9 cellular contexts compared by ENCODE assay signal in genomic region chr16:67967183-67967955, GRCh38. TPM values are rescaled to one million over a fixed set of nuclear protein-coding genes. Genes with fewer than 3 reads are reported as not detected.
DNase-seq lines count a peak whose midpoint lies in the region; ATAC-seq lines count a peak whose summit lies in the region.
"Had no signal": no experiment of that assay in that cellular context is flagged by ENCODE, and none has a peak within 500 bp of the region (broad histone marks: within the 10 kb centered on the region; RNA-seq: fewer than 3 reads in every experiment).

No MANE protein-coding gene starts in this region.

- POLR2A ChIA-PET in activated naive CD8-positive, alpha-beta T cell treated with anti-CD3 and anti-CD28 coated beads, Interleukin-2, amount 10 ng/mL, durations not matched to agents 7 days and 5 days (lab: Charles Lee): interaction anchor here (0.6 to 4.0 kb wide), 10 partner anchors 16 to 126 kb away, joined by 3 to 27 read pairs (median 3); partner anchors contain the start of genes DPEP2 and PSMB10

- peak; percentile 52 for DNase-seq in activated naive CD8-positive, alpha-beta T cell treated with anti-CD3 and anti-CD28 coated beads, Interleukin-2, amount 10 ng/mL, durations not matched to agents 7 days and 5 days
- DNase-seq in NCI-H187 (lab: John Stamatoyannopoulos, UW): no peak

- H3K27me3 ChIP-seq in iPS-18a (ENCODE audit: control insufficient read depth, insufficient read depth, low read length): no peaks in the 10 kb centered on the region

- peaks cover 31% of the 10 kb centered on the region for H3K4me1 ChIP-seq in ES-I3 (ENCODE audit: insufficient read depth, low read length)
- peaks cover 14% of the 10 kb centered on the region for H3K4me1 ChIP-seq in iPS-18a (ENCODE audit: control insufficient read depth, low read depth, low read length)

- peaks cover 22% of the 10 kb centered on the region for H3K4me1 Mint-ChIP-seq in activated naive CD8-positive, alpha-beta T cell treated with anti-CD3 and anti-CD28 coated beads, Interleukin-2, amount 10 ng/mL, durations not matched to agents 7 days and 5 days
- H3K4me1 Mint-ChIP-seq in stimulated activated naive CD8-positive, alpha-beta T cell treated with anti-CD3 and anti-CD28 coated beads, Interleukin-15, Interleukin-2, amounts not matched to agents 100 ng/mL and 50 ng/mL, for 24 hours (ENCODE audit: low read depth): peaks cover 25% of the 10 kb centered on the region

- H3K36me3 ChIP-seq in ES-I3 (ENCODE audit: insufficient read depth, low read length) (peaks cover 21% of the 10 kb centered on the region), KOPT-K1 (ENCODE audit: insufficient read depth, low read length) (peaks cover 10% of the 10 kb centered on the region; the same call in 1 of the 2 replicates), iPS-18a (ENCODE audit: control insufficient read depth, low read depth, low read length) (peaks cover 8% of the 10 kb centered on the region)

- peaks cover 5% of the 10 kb centered on the region for H3K36me3 Mint-ChIP-seq in activated naive CD8-positive, alpha-beta T cell treated with anti-CD3 and anti-CD28 coated beads, Interleukin-2, amount 10 ng/mL, durations not matched to agents 7 days and 5 days
- H3K36me3 Mint-ChIP-seq in stimulated activated naive CD8-positive, alpha-beta T cell treated with anti-CD3 and anti-CD28 coated beads, Interleukin-15, Interleukin-2, amounts not matched to agents 100 ng/mL and 50 ng/mL, for 24 hours (ENCODE audit: low read depth): peaks cover 4% of the 10 kb centered on the region

- no peaks in the 10 kb centered on the region for H3K9me3 Mint-ChIP-seq in activated naive CD8-positive, alpha-beta T cell treated with anti-CD3 and anti-CD28 coated beads, Interleukin-2, amount 10 ng/mL, durations not matched to agents 7 days and 5 days
- no peaks in the 10 kb centered on the region for H3K9me3 Mint-ChIP-seq in stimulated activated naive CD8-positive, alpha-beta T cell treated with anti-CD3 and anti-CD28 coated beads, Interleukin-15, Interleukin-2, amounts not matched to agents 100 ng/mL and 50 ng/mL, for 24 hours

- no peaks in the 10 kb centered on the region for H3K27me3 Mint-ChIP-seq in activated naive CD8-positive, alpha-beta T cell treated with anti-CD3 and anti-CD28 coated beads, Interleukin-2, amount 10 ng/mL, durations not matched to agents 7 days and 5 days
- H3K27me3 Mint-ChIP-seq in stimulated activated naive CD8-positive, alpha-beta T cell treated with anti-CD3 and anti-CD28 coated beads, Interleukin-15, Interleukin-2, amounts not matched to agents 100 ng/mL and 50 ng/mL, for 24 hours: no peaks in the 10 kb centered on the region

- H3K9ac ChIP-seq in ES-I3 (ENCODE audit: low read depth, low read length): peak overlapping the region; percentile 76
- peak overlapping the region; percentile 19 for H3K9ac ChIP-seq in iPS-18a (ENCODE audit: low read length)

- peak overlapping the region; percentile 100 for H3K4me3 Mint-ChIP-seq in activated naive CD8-positive, alpha-beta T cell treated with anti-CD3 and anti-CD28 coated beads, Interleukin-2, amount 10 ng/mL, durations not matched to agents 7 days and 5 days
- peak overlapping the region; percentile 98 for H3K4me3 Mint-ChIP-seq in stimulated activated naive CD8-positive, alpha-beta T cell treated with anti-CD3 and anti-CD28 coated beads, Interleukin-15, Interleukin-2, amounts not matched to agents 100 ng/mL and 50 ng/mL, for 24 hours

- peak overlapping the region; percentile 98 for H3K27ac Mint-ChIP-seq in activated naive CD8-positive, alpha-beta T cell treated with anti-CD3 and anti-CD28 coated beads, Interleukin-2, amount 10 ng/mL, durations not matched to agents 7 days and 5 days
- peak overlapping the region; percentile 94 for H3K27ac Mint-ChIP-seq in stimulated activated naive CD8-positive, alpha-beta T cell treated with anti-CD3 and anti-CD28 coated beads, Interleukin-15, Interleukin-2, amounts not matched to agents 100 ng/mL and 50 ng/mL, for 24 hours

- H3K4me3 ChIP-seq in iPS-18a (ENCODE audit: low read length): peak overlapping the region; percentile 68

- ATAC-seq in activated naive CD8-positive, alpha-beta T cell treated with anti-CD3 and anti-CD28 coated beads, Interleukin-2, amount 10 ng/mL, durations not matched to agents 7 days and 5 days (ENCODE audit: low read depth): peak; percentile 16
- ATAC-seq in GM18517 (IDR thresholded peaks at IDR 0.05; ENCODE audit: unreplicated experiment): no peak
- ATAC-seq in GM19023 (IDR thresholded peaks at IDR 0.05; ENCODE audit: unreplicated experiment): no peak

- H3K27ac ChIP-seq in KOPT-K1 (ENCODE audit: low read depth, low read length, poor library complexity, severe bottlenecking) (peak overlapping the region; percentile 67), iPS-18a (ENCODE audit: low read length) (no peak overlapping the region)

- H3K9me3 ChIP-seq in ES-I3 (ENCODE audit: control insufficient read depth, insufficient read depth, low read length) (no peaks in the 10 kb centered on the region), KOPT-K1 (ENCODE audit: insufficient read depth, low read length, poor library complexity, severe bottlenecking) (no peaks in the 10 kb centered on the region), iPS-18a (ENCODE audit: control insufficient read depth, low read depth, low read length) (no peaks in the 10 kb centered on the region)

RNA-seq across cellular contexts. Expression of gene SLC12A4, which starts 1.1 kb away (rescaled TPM):
- 10 to 100 TPM; 43.9 to 48.7 TPM for total RNA-seq in activated naive CD8-positive, alpha-beta T cell treated with anti-CD3 and anti-CD28 coated beads, Interleukin-2, amount 10 ng/mL, durations not matched to agents 7 days and 5 days

RNA-seq across cellular contexts. Expression of gene DPEP3, which starts 12.9 kb away (rescaled TPM):
- under 1 TPM; 0.54 to 0.64 TPM for total RNA-seq in activated naive CD8-positive, alpha-beta T cell treated with anti-CD3 and anti-CD28 coated beads, Interleukin-2, amount 10 ng/mL, durations not matched to agents 7 days and 5 days
- total RNA-seq: NCI-H460 had no signal

RNA-seq across cellular contexts. Expression of gene LCAT, which starts 23.4 kb away (rescaled TPM):
- 10 to 100 TPM; 17.6 to 23.6 TPM for total RNA-seq in activated naive CD8-positive, alpha-beta T cell treated with anti-CD3 and anti-CD28 coated beads, Interleukin-2, amount 10 ng/mL, durations not matched to agents 7 days and 5 days

RNA-seq across cellular contexts. Expression of gene PSMB10, which starts 30.7 kb away (rescaled TPM):
- 100 to 1,000 TPM; 220 to 246 TPM for total RNA-seq in activated naive CD8-positive, alpha-beta T cell treated with anti-CD3 and anti-CD28 coated beads, Interleukin-2, amount 10 ng/mL, durations not matched to agents 7 days and 5 days

RNA-seq across cellular contexts. Expression of gene DPEP2, which starts 31.9 kb away (rescaled TPM):
- 10 to 100 TPM; 27.5 to 28.6 TPM for total RNA-seq in activated naive CD8-positive, alpha-beta T cell treated with anti-CD3 and anti-CD28 coated beads, Interleukin-2, amount 10 ng/mL, durations not matched to agents 7 days and 5 days
- total RNA-seq: NCI-H460 had no signal
